1 cellular context compared by ENCODE assay signal in the genomic region with DNA sequence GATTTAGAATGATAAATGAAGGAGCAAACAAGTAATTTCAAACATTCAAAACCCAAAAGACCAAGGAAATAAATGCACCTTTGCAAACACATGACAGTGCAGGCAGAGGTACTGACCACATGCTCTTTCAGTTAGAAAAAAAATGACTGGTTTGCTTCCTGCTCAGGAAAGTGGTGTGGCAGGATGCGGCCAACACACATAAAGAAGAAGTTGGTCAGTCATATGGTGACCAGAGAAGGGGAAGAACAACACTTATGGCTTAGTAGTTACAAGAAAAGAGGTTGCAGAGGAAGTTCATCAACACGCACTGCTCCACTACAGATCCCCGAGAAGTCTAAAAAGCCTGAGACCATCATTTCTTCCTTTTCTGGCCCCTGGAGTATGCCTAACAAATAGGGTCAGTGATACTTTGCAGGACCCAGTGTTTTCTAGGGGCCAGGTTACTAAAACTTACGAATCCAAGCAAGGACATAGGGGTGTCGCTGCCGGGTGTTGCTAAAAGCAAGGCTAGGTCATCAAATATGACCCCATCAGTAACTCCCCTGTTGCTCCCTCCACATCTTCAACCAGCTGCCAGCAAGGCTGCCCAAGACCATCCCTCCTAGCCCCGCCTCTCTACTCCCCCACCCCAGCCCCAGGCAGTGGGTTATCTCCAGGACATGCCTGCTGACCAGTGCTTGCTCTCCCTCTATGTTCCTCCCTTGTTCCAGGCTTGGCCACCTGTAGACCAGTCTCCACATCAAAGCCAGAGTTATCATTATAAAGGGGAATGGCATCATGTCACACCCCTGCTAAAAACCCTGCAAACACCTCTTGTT.
TF ChIP-seq lines count a peak whose summit lies in the region.

No MANE protein-coding gene starts in this region.

TF ChIP-seq in GM23338, 12 proteins besides CTCF, POLR2A, EP300 and RAD21 (continued from another document):
- TF ChIP-seq, protein P1, sequence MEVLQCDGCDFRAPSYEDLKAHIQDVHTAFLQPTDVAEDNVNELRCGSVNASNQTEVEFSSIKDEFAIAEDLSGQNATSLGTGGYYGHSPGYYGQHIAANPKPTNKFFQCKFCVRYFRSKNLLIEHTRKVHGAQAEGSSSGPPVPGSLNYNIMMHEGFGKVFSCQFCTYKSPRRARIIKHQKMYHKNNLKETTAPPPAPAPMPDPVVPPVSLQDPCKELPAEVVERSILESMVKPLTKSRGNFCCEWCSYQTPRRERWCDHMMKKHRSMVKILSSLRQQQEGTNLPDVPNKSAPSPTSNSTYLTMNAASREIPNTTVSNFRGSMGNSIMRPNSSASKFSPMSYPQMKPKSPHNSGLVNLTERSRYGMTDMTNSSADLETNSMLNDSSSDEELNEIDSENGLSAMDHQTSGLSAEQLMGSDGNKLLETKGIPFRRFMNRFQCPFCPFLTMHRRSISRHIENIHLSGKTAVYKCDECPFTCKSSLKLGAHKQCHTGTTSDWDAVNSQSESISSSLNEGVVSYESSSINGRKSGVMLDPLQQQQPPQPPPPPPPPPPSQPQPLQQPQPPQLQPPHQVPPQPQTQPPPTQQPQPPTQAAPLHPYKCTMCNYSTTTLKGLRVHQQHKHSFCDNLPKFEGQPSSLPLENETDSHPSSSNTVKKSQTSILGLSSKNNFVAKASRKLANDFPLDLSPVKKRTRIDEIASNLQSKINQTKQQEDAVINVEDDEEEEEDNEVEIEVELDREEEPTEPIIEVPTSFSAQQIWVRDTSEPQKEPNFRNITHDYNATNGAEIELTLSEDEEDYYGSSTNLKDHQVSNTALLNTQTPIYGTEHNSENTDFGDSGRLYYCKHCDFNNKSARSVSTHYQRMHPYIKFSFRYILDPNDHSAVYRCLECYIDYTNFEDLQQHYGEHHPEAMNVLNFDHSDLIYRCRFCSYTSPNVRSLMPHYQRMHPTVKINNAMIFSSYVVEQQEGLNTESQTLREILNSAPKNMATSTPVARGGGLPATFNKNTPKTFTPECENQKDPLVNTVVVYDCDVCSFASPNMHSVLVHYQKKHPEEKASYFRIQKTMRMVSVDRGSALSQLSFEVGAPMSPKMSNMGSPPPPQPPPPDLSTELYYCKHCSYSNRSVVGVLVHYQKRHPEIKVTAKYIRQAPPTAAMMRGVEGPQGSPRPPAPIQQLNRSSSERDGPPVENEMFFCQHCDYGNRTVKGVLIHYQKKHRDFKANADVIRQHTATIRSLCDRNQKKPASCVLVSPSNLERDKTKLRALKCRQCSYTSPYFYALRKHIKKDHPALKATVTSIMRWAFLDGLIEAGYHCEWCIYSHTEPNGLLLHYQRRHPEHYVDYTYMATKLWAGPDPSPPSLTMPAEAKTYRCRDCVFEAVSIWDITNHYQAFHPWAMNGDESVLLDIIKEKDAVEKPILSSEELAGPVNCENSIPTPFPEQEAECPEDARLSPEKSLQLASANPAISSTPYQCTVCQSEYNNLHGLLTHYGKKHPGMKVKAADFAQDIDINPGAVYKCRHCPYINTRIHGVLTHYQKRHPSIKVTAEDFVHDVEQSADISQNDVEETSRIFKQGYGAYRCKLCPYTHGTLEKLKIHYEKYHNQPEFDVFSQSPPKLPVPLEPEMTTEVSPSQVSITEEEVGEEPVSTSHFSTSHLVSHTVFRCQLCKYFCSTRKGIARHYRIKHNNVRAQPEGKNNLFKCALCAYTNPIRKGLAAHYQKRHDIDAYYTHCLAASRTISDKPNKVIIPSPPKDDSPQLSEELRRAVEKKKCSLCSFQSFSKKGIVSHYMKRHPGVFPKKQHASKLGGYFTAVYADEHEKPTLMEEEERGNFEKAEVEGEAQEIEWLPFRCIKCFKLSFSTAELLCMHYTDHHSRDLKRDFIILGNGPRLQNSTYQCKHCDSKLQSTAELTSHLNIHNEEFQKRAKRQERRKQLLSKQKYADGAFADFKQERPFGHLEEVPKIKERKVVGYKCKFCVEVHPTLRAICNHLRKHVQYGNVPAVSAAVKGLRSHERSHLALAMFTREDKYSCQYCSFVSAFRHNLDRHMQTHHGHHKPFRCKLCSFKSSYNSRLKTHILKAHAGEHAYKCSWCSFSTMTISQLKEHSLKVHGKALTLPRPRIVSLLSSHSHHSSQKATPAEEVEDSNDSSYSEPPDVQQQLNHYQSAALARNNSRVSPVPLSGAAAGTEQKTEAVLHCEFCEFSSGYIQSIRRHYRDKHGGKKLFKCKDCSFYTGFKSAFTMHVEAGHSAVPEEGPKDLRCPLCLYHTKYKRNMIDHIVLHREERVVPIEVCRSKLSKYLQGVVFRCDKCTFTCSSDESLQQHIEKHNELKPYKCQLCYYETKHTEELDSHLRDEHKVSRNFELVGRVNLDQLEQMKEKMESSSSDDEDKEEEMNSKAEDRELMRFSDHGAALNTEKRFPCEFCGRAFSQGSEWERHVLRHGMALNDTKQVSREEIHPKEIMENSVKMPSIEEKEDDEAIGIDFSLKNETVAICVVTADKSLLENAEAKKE (CRISPR knock-in tag; IDR thresholded peaks at IDR 0.05), result no peak
- no peak for TF ChIP-seq EZH2 (IDR thresholded peaks at IDR 0.05; ENCODE audit: low read depth, unreplicated experiment)
- TF ChIP-seq ZNF114 (CRISPR knock-in tag; IDR thresholded peaks at IDR 0.05), result no peak
